Comparison of ENCODE assay signal across 14 cellular contexts in genomic region chrX:56343231-56343630, GRCh38.
"Had no signal": no experiment of that assay in that cellular context is flagged by ENCODE, and none has a peak within 500 bp of the region (broad histone marks: within the 10 kb centered on the region; RNA-seq: fewer than 3 reads in every experiment).

No MANE protein-coding gene starts in this region.

- FAIRE-seq: small intestine had no signal

- H3K36me3 ChIP-seq: adrenal gland, gastrocnemius medialis, neutrophil, tibial artery, uterus had no signal

- H3K9me3 ChIP-seq: gastrocnemius medialis, neutrophil, uterus had no signal

- ATAC-seq: gastrocnemius medialis; stimulated activated memory B cell treated with anti-CD40 and anti-IgM and Interleukin-4, amounts not matched to agents 10 μg/mL and 1 μg/mL and 100 μg/mL, for 72 hours had no signal

- H3K4me3 Mint-ChIP-seq: stimulated activated memory B cell treated with anti-CD40 and anti-IgM and Interleukin-4, amounts not matched to agents 10 μg/mL and 1 μg/mL and 100 μg/mL, for 72 hours had no signal

- H3K27ac ChIP-seq: adrenal gland, coronary artery, gastrocnemius medialis, neutrophil, tibial artery, uterus had no signal

- H3K4me1 Mint-ChIP-seq: stimulated activated memory B cell treated with anti-CD40 and anti-IgM and Interleukin-4, amounts not matched to agents 10 μg/mL and 1 μg/mL and 100 μg/mL, for 72 hours had no signal

- H3K4me1 ChIP-seq: adrenal gland, gastrocnemius medialis, tibial artery, uterus had no signal

- H3K27me3 ChIP-seq: gastrocnemius medialis, neutrophil, tibial artery, uterus had no signal

- H3K27ac Mint-ChIP-seq: stimulated activated memory B cell treated with anti-CD40 and anti-IgM and Interleukin-4, amounts not matched to agents 10 μg/mL and 1 μg/mL and 100 μg/mL, for 72 hours had no signal

- DNase-seq: activated CD4-positive, alpha-beta T cell treated with anti-CD3 and anti-CD28 coated beads for 48 hours; activated naive CD4-positive, alpha-beta T cell; adrenal gland; caudate nucleus; effector CD4-positive, alpha-beta T cell; gastrocnemius medialis; kidney glomerular epithelial cell; small intestine; T1000; tibial artery; uterus had no signal

- H3K4me3 ChIP-seq: adrenal gland, coronary artery, gastrocnemius medialis, tibial artery, uterus had no signal
